8 cellular contexts compared by ENCODE assay signal in genomic region chr14:85934886-85935254, GRCh38.
A peak's percentile ranks its signal among the peaks of the same experiment; 100 is the strongest.
DNase-seq lines count a peak whose midpoint lies in the region; ATAC-seq and TF ChIP-seq lines count a peak whose summit lies in the region.

No MANE protein-coding gene starts in this region.

- H3K4me3 Mint-ChIP-seq in activated CD4-positive, alpha-beta T cell treated with anti-CD3 and anti-CD28 coated beads, Interleukin-2, amount 10 ng/mL, durations not matched to agents 24 days and 14 days: peak overlapping the region; percentile 89

- H3F3A ChIP-seq in OCI-LY1 (ENCODE audit: insufficient read depth, low read length): no peaks in the 10 kb centered on the region

- H3K27ac Mint-ChIP-seq in activated CD4-positive, alpha-beta T cell treated with anti-CD3 and anti-CD28 coated beads, Interleukin-2, amount 10 ng/mL, durations not matched to agents 24 days and 14 days: peak overlapping the region; percentile 90

- H3K27me3 Mint-ChIP-seq in activated CD4-positive, alpha-beta T cell treated with anti-CD3 and anti-CD28 coated beads, Interleukin-2, amount 10 ng/mL, durations not matched to agents 24 days and 14 days: no peaks in the 10 kb centered on the region

- peak overlapping the region; percentile 70 for H3K27ac ChIP-seq in OCI-LY1 (ENCODE audit: low read depth, low read length, poor library complexity, severe bottlenecking)
- H3K27ac ChIP-seq in aorta (ENCODE audit: low read depth in 1 of 2, low read length in 2 of 2): no peak overlapping the region

- peaks cover 25% of the 10 kb centered on the region for H3K4me1 Mint-ChIP-seq in activated CD4-positive, alpha-beta T cell treated with anti-CD3 and anti-CD28 coated beads, Interleukin-2, amount 10 ng/mL, durations not matched to agents 24 days and 14 days

- ATAC-seq in HG02840 (IDR thresholded peaks at IDR 0.05; ENCODE audit: low FRiP score, unreplicated experiment) (peak; percentile 30), aorta (ENCODE audit: low FRiP score) (no peak)

- H3K4me3 ChIP-seq in OCI-LY1 (ENCODE audit: low read depth, low read length, poor library complexity, severe bottlenecking) (peak overlapping the region; percentile 85), fibroblast of the aortic adventitia (ENCODE audit: low read depth, low read length) (peak overlapping the region; percentile 36), aorta (ENCODE audit: low read length in 2 of 2) (no peak overlapping the region)

- peak overlapping the region; percentile 82 for H3K4me2 ChIP-seq in OCI-LY1 (ENCODE audit: low read length)

- H3K4me1 ChIP-seq in OCI-LY1 (ENCODE audit: insufficient read depth, low read length, severe bottlenecking): peaks cover 18% of the 10 kb centered on the region
- H3K4me1 ChIP-seq in aorta (ENCODE audit: control insufficient read depth in 1 of 2, insufficient read depth in 2 of 2, low read length in 2 of 2): no peaks in the 10 kb centered on the region

- peak overlapping the region; percentile 70 for H3K9ac ChIP-seq in OCI-LY1 (ENCODE audit: low read length)

- H2AFZ ChIP-seq in OCI-LY1 (ENCODE audit: low read length): peak overlapping the region; percentile 90

- WGBS in aorta, 2 donors: 41 to 57% methylated on average over 3 of the region's 3 CpGs

- H3K27me3 ChIP-seq in OCI-LY1 (ENCODE audit: insufficient read depth, low read length) (no peaks in the 10 kb centered on the region), aorta (ENCODE audit: control insufficient read depth in 1 of 2, insufficient read depth in 2 of 2, low read length in 1 of 2) (no peaks in the 10 kb centered on the region)

- no peaks in the 10 kb centered on the region for H3K79me2 ChIP-seq in OCI-LY1 (ENCODE audit: insufficient read depth, low read length)

- DNase-seq in activated CD4-positive, alpha-beta T cell treated with anti-CD3 and anti-CD28 coated beads, Interleukin-2, amount 10 ng/mL, durations not matched to agents 24 days and 14 days: no peak
- no peak for DNase-seq in activated CD4-positive, alpha-beta T cell treated with anti-CD3 and anti-CD28 coated beads, Interleukin-2, amount 50 U/mL, for 48 hours
- DNase-seq in fibroblast of the aortic adventitia (ENCODE audit: low read depth) (no peak), islet precursor cell (no peak), aorta (no peak), NCI-H128 (lab: John Stamatoyannopoulos, UW; ENCODE audit: unreplicated experiment) (no peak)

- TF ChIP-seq CTCF in OCI-LY1 (IDR thresholded peaks at IDR 0.05; ENCODE audit: low read length) (no peak), fibroblast of the aortic adventitia (IDR thresholded peaks at IDR 0.05; ENCODE audit: insufficient read depth, low read length) (no peak)

- H3K9me3 Mint-ChIP-seq in activated CD4-positive, alpha-beta T cell treated with anti-CD3 and anti-CD28 coated beads, Interleukin-2, amount 10 ng/mL, durations not matched to agents 24 days and 14 days: peaks cover 10% of the 10 kb centered on the region

- H3K9me3 ChIP-seq in OCI-LY1 (ENCODE audit: low read length) (0 out of 2 replicates have a peak, but pooled peaks cover 2% of the 10 kb centered on the region), aorta (ENCODE audit: control insufficient read depth, low read length) (no peaks in the 10 kb centered on the region)

- intact Hi-C loops in activated CD4-positive, alpha-beta T cell treated with anti-CD3 and anti-CD28 coated beads, Interleukin-2, amount 10 ng/mL, durations not matched to agents 24 days and 14 days (cut with micrococcal nuclease): no loop called here
- intact Hi-C loops in aorta (cut with DNase I): no loop called here

- peaks cover 16% of the 10 kb centered on the region for H3K36me3 Mint-ChIP-seq in activated CD4-positive, alpha-beta T cell treated with anti-CD3 and anti-CD28 coated beads, Interleukin-2, amount 10 ng/mL, durations not matched to agents 24 days and 14 days (ENCODE audit: low read depth)

- no peaks in the 10 kb centered on the region for H3K9me2 ChIP-seq in OCI-LY1 (ENCODE audit: low read depth, low read length)

- H4K20me1 ChIP-seq in OCI-LY1 (ENCODE audit: insufficient read depth, low read length): no peaks in the 10 kb centered on the region

- H3K36me3 ChIP-seq in OCI-LY1 (ENCODE audit: insufficient read depth, low read length): no peaks in the 10 kb centered on the region; the same call in 1 of the 2 replicates
- no peaks in the 10 kb centered on the region for H3K36me3 ChIP-seq in aorta (ENCODE audit: control insufficient read depth in 1 of 2, insufficient read depth in 2 of 2, low read length in 1 of 2)

Comparison
In these comparisons a context has a peak if more than half of its experiments do, and no peak if none do; other contexts are left out.
1. H3K4me3 ChIP-seq: peak in OCI-LY1 (single experiment) and fibroblast of the aortic adventitia (single experiment); none in aorta (0 of 2).